Comparison of ENCODE assay signal across 15 cellular contexts in genomic region chr18:68843467-68844089, GRCh38. TPM values are rescaled to one million over a fixed set of nuclear protein-coding genes. Genes with fewer than 3 reads are reported as not detected.
DNase-seq lines count a peak whose midpoint lies in the region; ATAC-seq and TF ChIP-seq lines count a peak whose summit lies in the region.
"Had no signal": no experiment of that assay in that cellular context is flagged by ENCODE, and none has a peak within 500 bp of the region (broad histone marks: within the 10 kb centered on the region; RNA-seq: fewer than 3 reads in every experiment).

No MANE protein-coding gene starts in this region.

- H3K4me1 Mint-ChIP-seq in activated CD8-positive, alpha-beta memory T cell treated with anti-CD3 and anti-CD28 coated beads, Interleukin-2, amount 10 ng/mL, durations not matched to agents 7 days and 5 days, result no peaks in the 10 kb centered on the region
- H3K4me1 Mint-ChIP-seq: activated naive CD8-positive, alpha-beta T cell treated with anti-CD3 and anti-CD28 coated beads for 36 hours had no signal

- CTCF ChIA-PET in activated CD8-positive, alpha-beta memory T cell treated with anti-CD3 and anti-CD28 coated beads, Interleukin-2, amount 10 ng/mL, durations not matched to agents 7 days and 5 days (lab: Charles Lee), result no interaction called here

- no peak for ATAC-seq in HG02571 (IDR thresholded peaks at IDR 0.05; ENCODE audit: unreplicated experiment)
- ATAC-seq in activated CD8-positive, alpha-beta memory T cell treated with anti-CD3 and anti-CD28 coated beads, Interleukin-2, amount 10 ng/mL, durations not matched to agents 7 days and 5 days, result no peak

- H3K27me3 Mint-ChIP-seq in activated CD8-positive, alpha-beta memory T cell treated with anti-CD3 and anti-CD28 coated beads, Interleukin-2, amount 10 ng/mL, durations not matched to agents 7 days and 5 days, result peaks cover 2% of the 10 kb centered on the region
- H3K27me3 Mint-ChIP-seq: activated naive CD8-positive, alpha-beta T cell treated with anti-CD3 and anti-CD28 coated beads for 36 hours had no signal

- H3K27ac ChIP-seq in 22Rv1, result no peak overlapping the region

- DNase-seq in DMS53 treated with DMSO at 0.1 percent for 48 hours (lab: John Stamatoyannopoulos, UW; ENCODE audit: unreplicated experiment), result peak; percentile 17
- peak; percentile 12 for DNase-seq in RKO (ENCODE audit: low spot score)
- DNase-seq in foreskin fibroblast, result peak in 1 of 2 donors; percentile 24
- no peak for DNase-seq in activated CD8-positive, alpha-beta memory T cell treated with anti-CD3 and anti-CD28 coated beads, Interleukin-2, amount 10 ng/mL, durations not matched to agents 7 days and 5 days
- no peak for DNase-seq in activated effector memory CD4-positive, alpha-beta T cell treated with Interleukin-2 at 50 U/mL for 16 hours
- no peak for DNase-seq in NAMALWA (ENCODE audit: low spot score)
- DNase-seq: activated CD4-positive, CD25-positive, alpha-beta regulatory T cell; activated CD8-positive, alpha-beta memory T cell treated with anti-CD3 and anti-CD28 coated beads, Interleukin-2, amount 50 U/mL, for 4 hours; activated naive CD8-positive, alpha-beta T cell treated with anti-CD3 and anti-CD28 coated beads for 36 hours; GF-D8; NCI-H187 treated with DMSO at 0.1 percent for 48 hours; stimulated activated CD4-positive, alpha-beta T cell treated with anti-CD3 and anti-CD28 coated beads, Interleukin-4, amount 100 ng/mL, for 24 hours; stimulated activated naive CD4-positive, alpha-beta T cell had no signal

- TF ChIP-seq CTCF in 22Rv1 (IDR thresholded peaks at IDR 0.05) (peak; percentile 31; the same call in 1 of the 2 replicates), foreskin fibroblast (IDR thresholded peaks at IDR 0.05; ENCODE audit: low read depth, low read length) (peak; percentile 8)

- H3K36me3 Mint-ChIP-seq in activated CD8-positive, alpha-beta memory T cell treated with anti-CD3 and anti-CD28 coated beads, Interleukin-2, amount 10 ng/mL, durations not matched to agents 7 days and 5 days, result no peaks in the 10 kb centered on the region
- H3K36me3 Mint-ChIP-seq: activated naive CD8-positive, alpha-beta T cell treated with anti-CD3 and anti-CD28 coated beads for 36 hours had no signal

- H3K4me3 ChIP-seq in foreskin fibroblast (ENCODE audit: low read depth in 1 of 2, low read length in 2 of 2), result no peak overlapping the region

- H3K9me3 Mint-ChIP-seq in activated CD8-positive, alpha-beta memory T cell treated with anti-CD3 and anti-CD28 coated beads, Interleukin-2, amount 10 ng/mL, durations not matched to agents 7 days and 5 days (ENCODE audit: low read depth), result no peaks in the 10 kb centered on the region
- H3K9me3 Mint-ChIP-seq: activated naive CD8-positive, alpha-beta T cell treated with anti-CD3 and anti-CD28 coated beads for 36 hours had no signal

- H3K27ac Mint-ChIP-seq in activated CD8-positive, alpha-beta memory T cell treated with anti-CD3 and anti-CD28 coated beads, Interleukin-2, amount 10 ng/mL, durations not matched to agents 7 days and 5 days, result no peak overlapping the region
- H3K27ac Mint-ChIP-seq: activated naive CD8-positive, alpha-beta T cell treated with anti-CD3 and anti-CD28 coated beads for 36 hours had no signal

- H3K4me3 Mint-ChIP-seq in activated CD8-positive, alpha-beta memory T cell treated with anti-CD3 and anti-CD28 coated beads, Interleukin-2, amount 10 ng/mL, durations not matched to agents 7 days and 5 days, result no peak overlapping the region
- H3K4me3 Mint-ChIP-seq: activated naive CD8-positive, alpha-beta T cell treated with anti-CD3 and anti-CD28 coated beads for 36 hours had no signal

RNA-seq across cellular contexts. Expression of gene CCDC102B, which starts 45.7 kb away (rescaled TPM):
- 1 to 10 TPM; 1.4 to 2.1 TPM for total RNA-seq in activated CD8-positive, alpha-beta memory T cell treated with anti-CD3 and anti-CD28 coated beads, Interleukin-2, amount 10 ng/mL, durations not matched to agents 7 days and 5 days

Comparison
In these comparisons a context has a peak if more than half of its experiments do, and no peak if none do; other contexts are left out.
1. DNase-seq: peak in DMS53 treated with DMSO at 0.1 percent for 48 hours (single experiment) and RKO (single experiment); none in activated CD8-positive, alpha-beta memory T cell treated with anti-CD3 and anti-CD28 coated beads, Interleukin-2, amount 10 ng/mL, durations not matched to agents 7 days and 5 days (single experiment), activated effector memory CD4-positive, alpha-beta T cell treated with Interleukin-2 at 50 U/mL for 16 hours (single experiment) and NAMALWA (single experiment).